ENCODE assay signal across 7 cellular contexts in the genomic region with DNA sequence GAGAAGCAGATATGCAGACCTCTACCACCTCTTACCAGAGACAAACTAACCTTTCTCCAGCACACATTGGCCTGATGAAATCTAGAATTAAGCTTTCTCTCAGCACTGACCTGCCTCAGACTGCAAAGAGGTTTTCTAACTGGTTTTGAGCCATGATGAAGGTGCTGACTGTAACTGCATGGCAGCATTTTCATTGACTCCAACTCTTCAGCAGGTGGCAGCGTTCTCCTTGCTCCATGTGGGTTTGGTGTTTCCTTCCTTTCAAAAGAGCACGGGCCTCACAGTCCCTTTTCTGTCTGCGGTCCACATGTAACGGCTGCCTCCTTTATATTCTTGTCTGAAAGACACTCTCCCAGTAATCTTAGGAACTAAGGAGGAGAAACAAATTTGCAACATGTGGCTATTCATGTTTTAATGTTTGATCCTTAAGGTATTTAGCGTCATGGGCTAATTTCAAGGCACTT. TPM values are rescaled to one million over a fixed set of nuclear protein-coding genes. Genes with fewer than 3 reads are reported as not detected.
DNase-seq lines count a peak whose midpoint lies in the region; ATAC-seq and TF ChIP-seq lines count a peak whose summit lies in the region.

No MANE protein-coding gene starts in this region.

- H3K36me3 Mint-ChIP-seq in T-cell, result no peaks in the 10 kb centered on the region

- H3K27me3 Mint-ChIP-seq in T-cell, result no peaks in the 10 kb centered on the region

- TF ChIP-seq CTCF in GM10266 (IDR thresholded peaks at IDR 0.05; ENCODE audit: control insufficient read depth, insufficient read depth, low read depth, missing control alignments), result peak; percentile 55
- TF ChIP-seq CTCF in LNCaP clone FGC (IDR thresholded peaks at IDR 0.05; ENCODE audit: control insufficient read depth, extremely low read depth, insufficient read depth), result peak; percentile 62
- TF ChIP-seq CTCF in astrocyte of the spinal cord (IDR thresholded peaks at IDR 0.05; ENCODE audit: low read depth, low read length), result peak; percentile 72

- peak; percentile 77 to 98 (median 90) for ATAC-seq in T-cell (replicated peaks in 1 of 4)

- in situ Hi-C loops in astrocyte of the spinal cord (cut with HindIII; ENCODE audit: low sequenced_read_pairs), result no loop called here

- peaks cover 0 to 13% (median 8%) of the 10 kb centered on the region in 3 donors for H3K4me1 Mint-ChIP-seq in T-cell

- H3K9me3 Mint-ChIP-seq in T-cell, result no peaks in the 10 kb centered on the region

- intact Hi-C loops in posterior vena cava (cut with DNase I), result loop anchor here (5.0 to 10.0 kb wide), 2 partner anchors 537 to 694 kb away; no protein-coding TSS in a partner anchor

- H3K27ac Mint-ChIP-seq in T-cell, result no peak overlapping the region

- CTCF ChIA-PET in T-cell (lab: Charles Lee), result interaction anchor here (0.5 to 2.4 kb wide), 12 partner anchors 8 to 703 kb away, joined by 3 to 10 read pairs (median 6); a partner anchor contains a TSS

- H3K4me3 Mint-ChIP-seq in T-cell, result no peak overlapping the region

- no peak overlapping the region for H3K4me3 ChIP-seq in LNCaP clone FGC (ENCODE audit: low read depth, low read length)
- no peak overlapping the region for H3K4me3 ChIP-seq in astrocyte of the spinal cord (ENCODE audit: low read depth, low read length)

- POLR2A ChIA-PET in T-cell (lab: Charles Lee), result interaction anchor here in 1 of 2 donors (1.0 kb wide), 1 partner anchor 536 kb away, joined by 4 read pairs; no protein-coding TSS in a partner anchor

- DNase-seq in GM10266 (ENCODE audit: extremely low spot score) (peak; percentile 40), LNCaP clone FGC (ENCODE audit: low read depth) (no peak), T-cell (peak; percentile 10 to 60 (median 38)), astrocyte of the spinal cord (ENCODE audit: low read depth, low spot score) (peak; percentile 72), iPS-NIHi7 (ENCODE audit: extremely low spot score) (peak; percentile 71), posterior vena cava (ENCODE audit: low spot score) (no peak)
- DNase-seq in stimulated activated CD4-positive, alpha-beta T cell treated with anti-CD3 and anti-CD28 coated beads, Interleukin-1b, Interleukin-23, amount 100 ng/mL, for 48 hours, result peak; percentile 39

RNA-seq across cellular contexts. Expression of a gene that starts 12.6 kb away (rescaled TPM):
- total RNA-seq in T-cell (1 to 10 TPM in 1 of 5 donors, under 1 TPM in 4; 0.50 to 1.0 (median 0.60) TPM), posterior vena cava (under 1 TPM; 0.38 to 0.88 TPM)

RNA-seq across cellular contexts. Expression of a gene that starts 12.7 kb away (rescaled TPM):
- total RNA-seq in T-cell (10 to 100 TPM; 59.9 to 98.7 (median 66.9) TPM), posterior vena cava (100 to 1,000 TPM in 1 of 2 donors, 10 to 100 TPM in 1; 92.2 to 144 TPM)

RNA-seq across cellular contexts. Expression of a gene that starts 32.7 kb away (rescaled TPM):
- total RNA-seq in T-cell, result 10 to 100 TPM; 35.2 to 43.8 (median 42.1) TPM
- total RNA-seq in posterior vena cava, result 10 to 100 TPM; 45.3 to 47.3 TPM

Comparison
In these comparisons a context has a peak if more than half of its experiments do, and no peak if none do; other contexts are left out.
1. DNase-seq: peak in GM10266 (single experiment), T-cell (34 of 34), astrocyte of the spinal cord (single experiment), iPS-NIHi7 (single experiment) and stimulated activated CD4-positive, alpha-beta T cell treated with anti-CD3 and anti-CD28 coated beads, Interleukin-1b, Interleukin-23, amount 100 ng/mL, for 48 hours (single experiment); none in LNCaP clone FGC (single experiment) and posterior vena cava (single experiment).
2. Peak in every context shown above with its lines, with median percentiles within 50 percentile points of each other: CTCF ChIP-seq.